19 cellular contexts compared by ENCODE assay signal in the genomic region with DNA sequence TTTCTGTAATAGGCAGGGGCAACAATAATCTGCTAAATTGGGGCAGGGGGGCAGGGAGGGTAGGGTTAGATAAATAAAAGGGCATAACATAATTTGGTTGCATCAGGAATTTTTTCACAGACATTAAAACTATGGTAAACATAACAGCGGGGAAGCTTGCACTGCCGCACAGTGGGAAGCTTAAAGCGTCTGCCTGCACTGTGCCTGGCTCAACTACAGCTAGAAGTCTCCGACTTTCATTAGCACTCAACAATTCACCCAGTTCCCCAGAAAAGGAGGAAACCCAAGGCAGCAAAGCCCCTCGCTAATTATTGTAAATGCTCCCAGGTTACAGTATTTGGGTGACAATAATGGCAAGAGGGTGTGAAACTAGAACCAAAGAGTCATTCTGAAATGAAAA.
DNase-seq lines count a peak whose midpoint lies in the region; ATAC-seq and TF ChIP-seq lines count a peak whose summit lies in the region.
"Had no signal": no experiment of that assay in that cellular context is flagged by ENCODE, and none has a peak within 500 bp of the region (broad histone marks: within the 10 kb centered on the region; RNA-seq: fewer than 3 reads in every experiment).

No MANE protein-coding gene starts in this region.

- DNase-seq in HEK293T (ENCODE audit: extremely low spot score): peak; percentile 33
- peak; percentile 38 for DNase-seq in NCI-H69 (lab: John Stamatoyannopoulos, UW)
- peak; percentile 30 for DNase-seq in iPS-NIHi11 (ENCODE audit: low spot score)
- no peak for DNase-seq in spleen
- DNase-seq in kidney glomerular epithelial cell (lab: John Stamatoyannopoulos, UW): no peak
- DNase-seq in right lobe of liver: no peak
- DNase-seq: BE2C; CD8-positive, alpha-beta T cell; DMS79 treated with DMSO at 0.1 percent for 48 hours; GDM1; GOT3; IMR-90; NCI-H1417; NCI-H2081; NCI-H226; NCI-H82; Right ventricle myocardium superior had no signal

- H3K36me3 ChIP-seq in spleen (no peaks in the 10 kb centered on the region), right lobe of liver (no peaks in the 10 kb centered on the region)
- H3K36me3 ChIP-seq: BE2C had no signal

- no peak for TF ChIP-seq POLR2A in spleen (IDR thresholded peaks at IDR 0.05)
- TF ChIP-seq POLR2A in right lobe of liver (IDR thresholded peaks at IDR 0.05): no peak

- H3K27me3 ChIP-seq in spleen (replicated peaks in 1 of 7) (no peaks in the 10 kb centered on the region), right lobe of liver (no peaks in the 10 kb centered on the region)
- H3K27me3 ChIP-seq: BE2C had no signal

- H3K4me3 ChIP-seq in spleen: no peak overlapping the region
- H3K4me3 ChIP-seq in right lobe of liver: no peak overlapping the region

- peaks cover 0 to 19% (median 1%) of the 10 kb centered on the region in 6 donors for H3K4me1 ChIP-seq in spleen
- H3K4me1 ChIP-seq in right lobe of liver: no peaks in the 10 kb centered on the region
- H3K4me1 ChIP-seq: BE2C had no signal

- ATAC-seq in GM18861 (IDR thresholded peaks at IDR 0.05; ENCODE audit: unreplicated experiment) (no peak), right lobe of liver (no peak)
- ATAC-seq: CD8-positive, alpha-beta T cell; SK-N-SH treated with all-trans-retinoic acid at 6 μM for 48 hours had no signal

- CTCF ChIA-PET in HEK293T (lab: Yijun Ruan, JAX): no interaction called here

- TF ChIP-seq CTCF in spleen (IDR thresholded peaks at IDR 0.05 in 8 of 11, conservative IDR thresholded peaks at IDR 0.05 in 3 of 11): no peak
- TF ChIP-seq CTCF in right lobe of liver (IDR thresholded peaks at IDR 0.05): no peak

- intact Hi-C loops in spleen (cut with DNase I; ENCODE audit: low total_unique reads): no loop called here
- intact Hi-C loops in right lobe of liver (cut with DNase I): no loop called here

- H3K9me3 ChIP-seq in spleen (no peaks in the 10 kb centered on the region), right lobe of liver (no peaks in the 10 kb centered on the region)
- H3K9me3 ChIP-seq: BE2C had no signal

- H3K27ac ChIP-seq in spleen (peak overlapping the region in 5 of 8 donors; percentile 28 to 65 (median 48)), right lobe of liver (no peak overlapping the region)

- POLR2A ChIA-PET in HEK293T (lab: Yijun Ruan, JAX): no interaction called here

- 73 to 90% (median 75%) methylated on average over 5 of the region's 5 CpGs for WGBS in spleen, 5 donors
- WGBS in right lobe of liver (ENCODE audit: insufficient coverage, low coverage, low lambda C conversion rate, missing lambda C conversion rate): 26% methylated on average over 5 of the region's 5 CpGs

TF ChIP-seq in HEK293T, 16 proteins besides CTCF, POLR2A, EP300 and RAD21:
- TF ChIP-seq FOXK2 (IDR thresholded peaks at IDR 0.05): no peak
- no peak for TF ChIP-seq CTBP1 (IDR thresholded peaks at IDR 0.05; ENCODE audit: borderline replicate concordance)
- no peak for TF ChIP-seq FOXA1 (IDR thresholded peaks at IDR 0.05)
- no peak for TF ChIP-seq FOXM1 (IDR thresholded peaks at IDR 0.05; ENCODE audit: borderline replicate concordance)
- no peak for TF ChIP-seq TARDBP (IDR thresholded peaks at IDR 0.05)
- TF ChIP-seq LEF1 (IDR thresholded peaks at IDR 0.05; ENCODE audit: borderline replicate concordance): no peak
- no peak for TF ChIP-seq L3MBTL2 (conservative IDR thresholded peaks at IDR 0.05)

Comparison
In these comparisons a context has a peak if more than half of its experiments do, and no peak if none do; other contexts are left out.
1. DNase-seq: peak in HEK293T (single experiment), NCI-H69 (single experiment) and iPS-NIHi11 (single experiment); none in spleen (single experiment), kidney glomerular epithelial cell (single experiment) and right lobe of liver (0 of 3).
2. H3K27ac ChIP-seq: peak in spleen (5 of 8); none in right lobe of liver (0 of 3).